In the genomic region with DNA sequence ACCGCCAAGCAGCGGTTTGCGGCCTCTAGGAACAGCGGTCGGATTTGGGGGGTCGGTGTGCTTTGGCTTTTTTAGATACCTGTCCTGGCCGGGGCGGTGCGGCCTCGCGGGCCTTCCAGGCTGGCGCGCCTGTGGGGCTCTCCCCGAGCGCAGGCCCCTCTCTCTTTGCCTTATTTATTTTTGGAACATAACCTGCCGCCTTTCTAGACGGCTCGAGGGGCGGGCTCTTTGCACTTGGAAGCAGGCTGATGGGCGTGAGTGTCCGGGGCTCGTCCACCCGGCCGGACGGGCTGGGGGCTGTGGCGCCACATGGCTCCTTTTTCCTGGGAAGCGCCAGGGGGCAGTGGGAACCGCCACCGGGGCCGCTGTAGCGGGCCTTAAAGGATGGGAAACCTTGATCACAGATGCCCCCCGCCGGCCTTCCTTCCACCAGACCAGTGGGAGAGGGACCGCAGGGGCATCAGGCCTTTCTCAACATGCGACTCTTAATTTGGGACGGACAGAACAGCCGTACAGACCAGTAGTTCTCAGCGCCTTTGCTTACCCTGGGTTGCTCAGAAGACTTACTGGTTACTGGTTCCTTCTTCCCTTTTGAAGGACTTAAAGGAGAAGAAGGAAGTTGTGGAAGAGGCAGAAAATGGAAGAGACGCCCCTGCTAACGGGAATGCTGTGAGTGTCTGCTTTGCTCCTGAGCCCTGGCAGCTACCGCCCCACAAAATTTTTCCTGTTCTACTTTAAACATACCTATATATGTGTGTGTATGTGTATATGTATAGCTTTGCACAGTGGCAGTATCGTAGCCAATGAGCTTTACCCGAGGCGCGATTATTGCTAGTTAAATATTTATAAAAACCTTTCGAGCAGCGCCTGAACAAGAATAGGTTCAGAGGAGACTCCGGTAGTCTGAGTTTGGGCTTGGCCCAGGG, we compare ENCODE assay signal across 1 cellular context.
TF ChIP-seq lines count a peak whose summit lies in the region.

No MANE protein-coding gene starts in this region.

TF ChIP-seq in IMR-90, 13 proteins besides CTCF, POLR2A, EP300 and RAD21:
- TF ChIP-seq MXI1 (IDR thresholded peaks at IDR 0.05; ENCODE audit: borderline replicate concordance, low read depth, low read length) (peak; percentile 54; the same call in 1 of the 2 replicates), FOS (IDR thresholded peaks at IDR 0.05; ENCODE audit: low read depth, low read length) (no peak), CHD1 (IDR thresholded peaks at IDR 0.05; ENCODE audit: low read depth, low read length) (no peak), RFX5 (IDR thresholded peaks at IDR 0.05; ENCODE audit: low read depth, low read length) (no peak)
TF ChIP-seq in IMR-90: peak in this region for 1.
